Comparison of ENCODE assay signal across 1 cellular context in the genomic region with DNA sequence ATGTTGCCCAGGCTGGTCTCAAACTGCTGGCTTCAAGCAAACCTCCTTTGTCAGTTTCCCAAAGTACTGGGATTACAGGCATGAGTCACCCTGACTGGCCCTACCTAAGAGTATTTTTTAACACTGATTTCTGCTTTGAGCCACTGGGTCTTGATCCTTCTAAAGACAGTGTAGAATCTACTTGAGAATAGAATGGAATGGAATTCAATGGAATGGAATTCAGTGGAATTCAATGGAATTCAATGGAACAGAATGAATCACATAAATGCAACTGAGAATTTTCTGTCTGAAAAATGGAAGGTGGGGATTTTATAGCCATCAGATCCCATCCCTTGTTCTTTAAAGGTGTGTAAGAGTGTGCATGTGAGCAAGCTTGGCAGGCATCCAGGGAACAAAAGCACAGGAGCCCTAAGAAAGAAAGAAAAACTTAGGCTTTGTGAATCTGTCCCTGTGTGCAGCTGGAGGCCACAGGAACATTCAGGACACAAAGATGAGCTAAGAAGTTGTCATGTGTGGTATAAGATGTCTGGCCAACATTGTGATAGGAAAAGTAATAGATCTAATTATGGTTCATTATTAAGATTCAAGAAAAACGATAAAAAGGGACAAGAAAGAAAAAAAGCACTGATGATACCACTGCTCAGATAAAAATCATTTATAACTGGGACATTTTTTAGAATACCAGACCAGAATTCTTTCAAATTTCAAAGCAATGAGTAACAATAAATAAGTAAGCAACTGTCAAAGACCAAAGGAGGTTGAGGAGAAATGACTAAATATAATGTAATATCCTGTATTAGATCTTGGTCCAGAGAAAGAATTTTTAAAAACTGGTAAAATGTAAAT.
TF ChIP-seq lines count a peak whose summit lies in the region.

No MANE protein-coding gene starts in this region.

TF ChIP-seq in SK-N-SH, 30 proteins besides CTCF, POLR2A, EP300 and RAD21 (continued from another document):
- TF ChIP-seq, protein P1, sequence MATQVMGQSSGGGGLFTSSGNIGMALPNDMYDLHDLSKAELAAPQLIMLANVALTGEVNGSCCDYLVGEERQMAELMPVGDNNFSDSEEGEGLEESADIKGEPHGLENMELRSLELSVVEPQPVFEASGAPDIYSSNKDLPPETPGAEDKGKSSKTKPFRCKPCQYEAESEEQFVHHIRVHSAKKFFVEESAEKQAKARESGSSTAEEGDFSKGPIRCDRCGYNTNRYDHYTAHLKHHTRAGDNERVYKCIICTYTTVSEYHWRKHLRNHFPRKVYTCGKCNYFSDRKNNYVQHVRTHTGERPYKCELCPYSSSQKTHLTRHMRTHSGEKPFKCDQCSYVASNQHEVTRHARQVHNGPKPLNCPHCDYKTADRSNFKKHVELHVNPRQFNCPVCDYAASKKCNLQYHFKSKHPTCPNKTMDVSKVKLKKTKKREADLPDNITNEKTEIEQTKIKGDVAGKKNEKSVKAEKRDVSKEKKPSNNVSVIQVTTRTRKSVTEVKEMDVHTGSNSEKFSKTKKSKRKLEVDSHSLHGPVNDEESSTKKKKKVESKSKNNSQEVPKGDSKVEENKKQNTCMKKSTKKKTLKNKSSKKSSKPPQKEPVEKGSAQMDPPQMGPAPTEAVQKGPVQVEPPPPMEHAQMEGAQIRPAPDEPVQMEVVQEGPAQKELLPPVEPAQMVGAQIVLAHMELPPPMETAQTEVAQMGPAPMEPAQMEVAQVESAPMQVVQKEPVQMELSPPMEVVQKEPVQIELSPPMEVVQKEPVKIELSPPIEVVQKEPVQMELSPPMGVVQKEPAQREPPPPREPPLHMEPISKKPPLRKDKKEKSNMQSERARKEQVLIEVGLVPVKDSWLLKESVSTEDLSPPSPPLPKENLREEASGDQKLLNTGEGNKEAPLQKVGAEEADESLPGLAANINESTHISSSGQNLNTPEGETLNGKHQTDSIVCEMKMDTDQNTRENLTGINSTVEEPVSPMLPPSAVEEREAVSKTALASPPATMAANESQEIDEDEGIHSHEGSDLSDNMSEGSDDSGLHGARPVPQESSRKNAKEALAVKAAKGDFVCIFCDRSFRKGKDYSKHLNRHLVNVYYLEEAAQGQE (IDR thresholded peaks at IDR 0.05; ENCODE audit: low read depth, low read length) = no peak
- 0 out of 2 replicates have a peak, but pooled peaks have one; percentile 3 for TF ChIP-seq RXRA (IDR thresholded peaks at IDR 0.05; ENCODE audit: borderline replicate concordance, low read depth)
- no peak for TF ChIP-seq CHD2 (IDR thresholded peaks at IDR 0.05; ENCODE audit: low read length, partially characterized antibody)
- TF ChIP-seq, protein P2, sequence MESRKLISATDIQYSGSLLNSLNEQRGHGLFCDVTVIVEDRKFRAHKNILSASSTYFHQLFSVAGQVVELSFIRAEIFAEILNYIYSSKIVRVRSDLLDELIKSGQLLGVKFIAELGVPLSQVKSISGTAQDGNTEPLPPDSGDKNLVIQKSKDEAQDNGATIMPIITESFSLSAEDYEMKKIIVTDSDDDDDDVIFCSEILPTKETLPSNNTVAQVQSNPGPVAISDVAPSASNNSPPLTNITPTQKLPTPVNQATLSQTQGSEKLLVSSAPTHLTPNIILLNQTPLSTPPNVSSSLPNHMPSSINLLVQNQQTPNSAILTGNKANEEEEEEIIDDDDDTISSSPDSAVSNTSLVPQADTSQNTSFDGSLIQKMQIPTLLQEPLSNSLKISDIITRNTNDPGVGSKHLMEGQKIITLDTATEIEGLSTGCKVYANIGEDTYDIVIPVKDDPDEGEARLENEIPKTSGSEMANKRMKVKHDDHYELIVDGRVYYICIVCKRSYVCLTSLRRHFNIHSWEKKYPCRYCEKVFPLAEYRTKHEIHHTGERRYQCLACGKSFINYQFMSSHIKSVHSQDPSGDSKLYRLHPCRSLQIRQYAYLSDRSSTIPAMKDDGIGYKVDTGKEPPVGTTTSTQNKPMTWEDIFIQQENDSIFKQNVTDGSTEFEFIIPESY (IDR thresholded peaks at IDR 0.05; ENCODE audit: borderline replicate concordance, low read depth) = 0 out of 2 replicates have a peak, but pooled peaks have one; percentile 18
TF ChIP-seq in SK-N-SH: peak in this region for 9.
